Comparison of ENCODE assay signal across 8 cellular contexts in genomic region chr20:60210779-60211617, GRCh38.
DNase-seq lines count a peak whose midpoint lies in the region; ATAC-seq and TF ChIP-seq lines count a peak whose summit lies in the region.

No MANE protein-coding gene starts in this region.

- peak; percentile 81 for DNase-seq in DMS 273 (lab: John Stamatoyannopoulos, UW; ENCODE audit: unreplicated experiment)
- DNase-seq in HCT116 (ENCODE audit: low read depth, low spot score), result peak; percentile 23
- peak; percentile 33 for DNase-seq in NCI-H460 (ENCODE audit: extremely low read depth, low read depth)
- peak; percentile 70 to 73 for DNase-seq in activated CD4-positive, alpha-beta T cell treated with anti-CD3 and anti-CD28 coated beads, Interleukin-2, amount 50 U/mL, for 48 hours
- peak; percentile 5 for DNase-seq in effector CD8-positive, alpha-beta T cell (lab: John Stamatoyannopoulos, UW)
- peak; percentile 77 for DNase-seq in medulla oblongata (ENCODE audit: extremely low spot score)
- peak; percentile 30 to 45 for DNase-seq in stimulated activated CD8-positive, alpha-beta memory T cell treated with anti-CD3 and anti-CD28 coated beads, Interleukin-15, amount 100 ng/mL, for 48 hours (ENCODE audit: low read depth in 2 of 2)

- H3K4me3 ChIP-seq in HCT116 (replicated peaks in 1 of 2; ENCODE audit: low read depth in 1 of 2, low read length in 2 of 2), result no peak overlapping the region

- no peak overlapping the region for H3K27ac ChIP-seq in HCT116 (ENCODE audit: low read depth, low read length)

- peak; percentile 94 for ATAC-seq in HCT116
- no peak for ATAC-seq in HG02571 (IDR thresholded peaks at IDR 0.05; ENCODE audit: unreplicated experiment)

- no peak for TF ChIP-seq POLR2A in HCT116 (IDR thresholded peaks at IDR 0.05; ENCODE audit: borderline replicate concordance, extremely low read depth, insufficient read depth, insufficient read length)

- H3K4me1 ChIP-seq in HCT116 (ENCODE audit: control insufficient read depth in 1 of 2, insufficient read depth in 2 of 2, low read length in 2 of 2), result no peaks in the 10 kb centered on the region

- BruUV-seq in HCT116 (replicated peaks; lab: Mats Ljungman, UMichigan), result no TSS peak

- RAD21 ChIA-PET in HCT116 (lab: Charles Lee; ENCODE audit: low non-redundant PET in 1 of 2, low total read pairs in 2 of 2, uncharacterized antibody in 2 of 2, unreplicated experiment in 2 of 2), result interaction anchor here in 1 of 2 experiments (1.0 kb wide), 1 partner anchor 154 kb away, joined by 3 read pairs; no protein-coding TSS in a partner anchor

- 0 out of 2 replicates have a peak overlapping the region, but pooled peaks have one; percentile 17 for H3K4me2 ChIP-seq in HCT116 (ENCODE audit: low read length)

- no peaks in the 10 kb centered on the region for H3K36me3 ChIP-seq in HCT116 (ENCODE audit: control insufficient read depth in 1 of 2, insufficient read depth in 2 of 2, low read length in 2 of 2)

- CTCF ChIA-PET in HCT116 (lab: Charles Lee), result interaction anchor here (0.8 to 1.2 kb wide), 3 partner anchors 19 to 1685 kb away, joined by 3 to 5 read pairs (median 3); no protein-coding TSS in a partner anchor

- intact Hi-C loops in HCT116 (cut with micrococcal nuclease), result loop anchor here (1.0 to 2.0 kb wide), 2 partner anchors 1676 to 1686 kb away; no protein-coding TSS in a partner anchor

- no peak overlapping the region for H3K9ac ChIP-seq in HCT116 (ENCODE audit: low read length)

- no peaks in the 10 kb centered on the region for H3K9me3 ChIP-seq in HCT116 (ENCODE audit: control insufficient read depth in 1 of 2, insufficient read depth in 1 of 2, low read depth in 1 of 2, low read length in 2 of 2)

- no peak overlapping the region for H2AFZ ChIP-seq in HCT116 (ENCODE audit: low read depth, low read length, poor library complexity, severe bottlenecking)

- peaks cover 3% of the 10 kb centered on the region; the same call in 1 of the 2 replicates for H3K27me3 ChIP-seq in HCT116 (ENCODE audit: insufficient read depth, low read length)

- POLR2A ChIA-PET in HCT116 (lab: Charles Lee), result interaction anchor here (0.6 kb wide), 1 partner anchor 1743 kb away, joined by 3 read pairs; no protein-coding TSS in a partner anchor

- TF ChIP-seq CTCF in HCT116 (IDR thresholded peaks at IDR 0.05 in 2 of 3, conservative IDR thresholded peaks at IDR 0.05 in 1 of 3; ENCODE audit: borderline replicate concordance in 1 of 3, insufficient read depth in 1 of 3, low read depth in 2 of 3, low read length in 2 of 3), result peak; percentile 34 to 83 (median 80); a peak in 5 of 6 replicates

- H3K79me2 ChIP-seq in HCT116 (ENCODE audit: insufficient read depth, low read length), result no peaks in the 10 kb centered on the region

- no peaks in the 10 kb centered on the region for H4K20me1 ChIP-seq in HCT116 (ENCODE audit: insufficient read depth)

- no peaks in the 10 kb centered on the region for H3K9me2 ChIP-seq in HCT116 (ENCODE audit: insufficient read depth)

- TF ChIP-seq RAD21 in HCT116 (IDR thresholded peaks at IDR 0.05; ENCODE audit: low read depth), result peak; percentile 65

TF ChIP-seq in HCT116, 20 proteins besides CTCF, POLR2A, EP300 and RAD21:
- TF ChIP-seq EGR1 (IDR thresholded peaks at IDR 0.05; ENCODE audit: low read depth) (no peak), JUND (IDR thresholded peaks at IDR 0.05) (no peak), ZFX (IDR thresholded peaks at IDR 0.05) (no peak), MAX (IDR thresholded peaks at IDR 0.05) (no peak), YY1 (IDR thresholded peaks at IDR 0.05; ENCODE audit: extremely low read depth, insufficient replicate concordance, low read depth, low read length) (no peak), FOSL1 (IDR thresholded peaks at IDR 0.05; ENCODE audit: low read depth) (no peak), SRF (IDR thresholded peaks at IDR 0.05; ENCODE audit: low read depth) (no peak), ZNF274 (IDR thresholded peaks at IDR 0.05; ENCODE audit: low read depth, low read length) (no peak), SP1 (IDR thresholded peaks at IDR 0.05; ENCODE audit: low read depth) (no peak)

Comparison
In these comparisons a context has a peak if more than half of its experiments do, and no peak if none do; other contexts are left out.
1. DNase-seq: peak in every context shown above with its lines; median percentile 81 in DMS 273; 77 in medulla oblongata; 72 in activated CD4-positive, alpha-beta T cell treated with anti-CD3 and anti-CD28 coated beads, Interleukin-2, amount 50 U/mL, for 48 hours; 38 in stimulated activated CD8-positive, alpha-beta memory T cell treated with anti-CD3 and anti-CD28 coated beads, Interleukin-15, amount 100 ng/mL, for 48 hours; 33 in NCI-H460; 23 in HCT116; 5 in effector CD8-positive, alpha-beta T cell.